In the genomic region with DNA sequence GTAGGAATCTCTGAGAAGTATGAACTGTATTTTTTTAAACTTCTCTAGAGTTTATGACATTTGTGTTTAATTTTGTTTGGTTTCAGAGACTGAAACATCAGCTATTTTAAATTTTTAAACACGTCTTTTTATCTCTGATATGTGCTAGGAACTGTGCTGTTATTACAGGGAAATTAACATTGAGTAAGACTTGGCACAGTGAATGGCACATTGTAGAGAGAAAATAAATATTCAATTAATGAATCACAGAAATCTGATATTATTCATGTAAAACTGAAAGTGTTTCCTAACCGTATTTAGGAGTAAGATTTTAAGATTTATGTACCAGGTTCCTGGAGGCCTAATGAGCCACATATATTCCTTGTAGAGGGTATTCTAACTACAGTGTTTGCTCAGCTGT, we compare ENCODE assay signal across 1 cellular context.
TF ChIP-seq lines count a peak whose summit lies in the region.

No MANE protein-coding gene starts in this region.

TF ChIP-seq in GM23338, 12 proteins besides CTCF, POLR2A, EP300 and RAD21 (continued from another document):
- no peak for TF ChIP-seq ZNF462 (CRISPR knock-in tag; IDR thresholded peaks at IDR 0.05)
- no peak for TF ChIP-seq EZH2phosphoT487 (IDR thresholded peaks at IDR 0.05; ENCODE audit: unreplicated experiment)
- TF ChIP-seq REST (IDR thresholded peaks at IDR 0.05; ENCODE audit: unreplicated experiment) = no peak
- TF ChIP-seq STAT1 (IDR thresholded peaks at IDR 0.05; ENCODE audit: unreplicated experiment) = no peak
TF ChIP-seq in GM23338: peak in this region for 0.
